Comparison of ENCODE assay signal across 1 cellular context in the genomic region with DNA sequence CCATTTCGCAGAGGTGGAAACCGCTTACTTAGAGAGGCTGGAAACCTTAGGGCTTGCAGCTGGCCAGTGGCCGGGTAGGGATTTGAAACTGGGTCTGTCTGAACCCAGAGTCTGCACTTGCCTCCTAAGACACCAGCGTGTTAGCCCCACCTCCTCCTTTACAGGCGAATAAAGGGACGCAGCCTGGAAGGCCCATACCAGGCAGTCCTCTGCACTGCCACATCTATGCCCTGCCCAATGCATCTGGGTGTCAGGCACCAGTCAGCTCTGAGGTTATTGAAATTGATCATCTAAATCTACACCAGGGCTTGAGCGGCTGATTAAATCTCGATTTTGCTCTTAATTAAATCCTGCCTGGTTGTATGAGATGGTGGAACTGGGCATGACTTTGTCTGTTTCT.
TF ChIP-seq lines count a peak whose summit lies in the region.

No MANE protein-coding gene starts in this region.

TF ChIP-seq in GM23338, 12 proteins besides CTCF, POLR2A, EP300 and RAD21 (continued from another document):
- TF ChIP-seq, protein P1, sequence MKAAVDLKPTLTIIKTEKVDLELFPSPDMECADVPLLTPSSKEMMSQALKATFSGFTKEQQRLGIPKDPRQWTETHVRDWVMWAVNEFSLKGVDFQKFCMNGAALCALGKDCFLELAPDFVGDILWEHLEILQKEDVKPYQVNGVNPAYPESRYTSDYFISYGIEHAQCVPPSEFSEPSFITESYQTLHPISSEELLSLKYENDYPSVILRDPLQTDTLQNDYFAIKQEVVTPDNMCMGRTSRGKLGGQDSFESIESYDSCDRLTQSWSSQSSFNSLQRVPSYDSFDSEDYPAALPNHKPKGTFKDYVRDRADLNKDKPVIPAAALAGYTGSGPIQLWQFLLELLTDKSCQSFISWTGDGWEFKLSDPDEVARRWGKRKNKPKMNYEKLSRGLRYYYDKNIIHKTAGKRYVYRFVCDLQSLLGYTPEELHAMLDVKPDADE (IDR thresholded peaks at IDR 0.05), result no peak
- TF ChIP-seq, protein P2, sequence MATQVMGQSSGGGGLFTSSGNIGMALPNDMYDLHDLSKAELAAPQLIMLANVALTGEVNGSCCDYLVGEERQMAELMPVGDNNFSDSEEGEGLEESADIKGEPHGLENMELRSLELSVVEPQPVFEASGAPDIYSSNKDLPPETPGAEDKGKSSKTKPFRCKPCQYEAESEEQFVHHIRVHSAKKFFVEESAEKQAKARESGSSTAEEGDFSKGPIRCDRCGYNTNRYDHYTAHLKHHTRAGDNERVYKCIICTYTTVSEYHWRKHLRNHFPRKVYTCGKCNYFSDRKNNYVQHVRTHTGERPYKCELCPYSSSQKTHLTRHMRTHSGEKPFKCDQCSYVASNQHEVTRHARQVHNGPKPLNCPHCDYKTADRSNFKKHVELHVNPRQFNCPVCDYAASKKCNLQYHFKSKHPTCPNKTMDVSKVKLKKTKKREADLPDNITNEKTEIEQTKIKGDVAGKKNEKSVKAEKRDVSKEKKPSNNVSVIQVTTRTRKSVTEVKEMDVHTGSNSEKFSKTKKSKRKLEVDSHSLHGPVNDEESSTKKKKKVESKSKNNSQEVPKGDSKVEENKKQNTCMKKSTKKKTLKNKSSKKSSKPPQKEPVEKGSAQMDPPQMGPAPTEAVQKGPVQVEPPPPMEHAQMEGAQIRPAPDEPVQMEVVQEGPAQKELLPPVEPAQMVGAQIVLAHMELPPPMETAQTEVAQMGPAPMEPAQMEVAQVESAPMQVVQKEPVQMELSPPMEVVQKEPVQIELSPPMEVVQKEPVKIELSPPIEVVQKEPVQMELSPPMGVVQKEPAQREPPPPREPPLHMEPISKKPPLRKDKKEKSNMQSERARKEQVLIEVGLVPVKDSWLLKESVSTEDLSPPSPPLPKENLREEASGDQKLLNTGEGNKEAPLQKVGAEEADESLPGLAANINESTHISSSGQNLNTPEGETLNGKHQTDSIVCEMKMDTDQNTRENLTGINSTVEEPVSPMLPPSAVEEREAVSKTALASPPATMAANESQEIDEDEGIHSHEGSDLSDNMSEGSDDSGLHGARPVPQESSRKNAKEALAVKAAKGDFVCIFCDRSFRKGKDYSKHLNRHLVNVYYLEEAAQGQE (IDR thresholded peaks at IDR 0.05; ENCODE audit: unreplicated experiment), result no peak
- no peak for TF ChIP-seq POLR2AphosphoS5 (IDR thresholded peaks at IDR 0.05; ENCODE audit: low read depth)
- TF ChIP-seq, protein P3, sequence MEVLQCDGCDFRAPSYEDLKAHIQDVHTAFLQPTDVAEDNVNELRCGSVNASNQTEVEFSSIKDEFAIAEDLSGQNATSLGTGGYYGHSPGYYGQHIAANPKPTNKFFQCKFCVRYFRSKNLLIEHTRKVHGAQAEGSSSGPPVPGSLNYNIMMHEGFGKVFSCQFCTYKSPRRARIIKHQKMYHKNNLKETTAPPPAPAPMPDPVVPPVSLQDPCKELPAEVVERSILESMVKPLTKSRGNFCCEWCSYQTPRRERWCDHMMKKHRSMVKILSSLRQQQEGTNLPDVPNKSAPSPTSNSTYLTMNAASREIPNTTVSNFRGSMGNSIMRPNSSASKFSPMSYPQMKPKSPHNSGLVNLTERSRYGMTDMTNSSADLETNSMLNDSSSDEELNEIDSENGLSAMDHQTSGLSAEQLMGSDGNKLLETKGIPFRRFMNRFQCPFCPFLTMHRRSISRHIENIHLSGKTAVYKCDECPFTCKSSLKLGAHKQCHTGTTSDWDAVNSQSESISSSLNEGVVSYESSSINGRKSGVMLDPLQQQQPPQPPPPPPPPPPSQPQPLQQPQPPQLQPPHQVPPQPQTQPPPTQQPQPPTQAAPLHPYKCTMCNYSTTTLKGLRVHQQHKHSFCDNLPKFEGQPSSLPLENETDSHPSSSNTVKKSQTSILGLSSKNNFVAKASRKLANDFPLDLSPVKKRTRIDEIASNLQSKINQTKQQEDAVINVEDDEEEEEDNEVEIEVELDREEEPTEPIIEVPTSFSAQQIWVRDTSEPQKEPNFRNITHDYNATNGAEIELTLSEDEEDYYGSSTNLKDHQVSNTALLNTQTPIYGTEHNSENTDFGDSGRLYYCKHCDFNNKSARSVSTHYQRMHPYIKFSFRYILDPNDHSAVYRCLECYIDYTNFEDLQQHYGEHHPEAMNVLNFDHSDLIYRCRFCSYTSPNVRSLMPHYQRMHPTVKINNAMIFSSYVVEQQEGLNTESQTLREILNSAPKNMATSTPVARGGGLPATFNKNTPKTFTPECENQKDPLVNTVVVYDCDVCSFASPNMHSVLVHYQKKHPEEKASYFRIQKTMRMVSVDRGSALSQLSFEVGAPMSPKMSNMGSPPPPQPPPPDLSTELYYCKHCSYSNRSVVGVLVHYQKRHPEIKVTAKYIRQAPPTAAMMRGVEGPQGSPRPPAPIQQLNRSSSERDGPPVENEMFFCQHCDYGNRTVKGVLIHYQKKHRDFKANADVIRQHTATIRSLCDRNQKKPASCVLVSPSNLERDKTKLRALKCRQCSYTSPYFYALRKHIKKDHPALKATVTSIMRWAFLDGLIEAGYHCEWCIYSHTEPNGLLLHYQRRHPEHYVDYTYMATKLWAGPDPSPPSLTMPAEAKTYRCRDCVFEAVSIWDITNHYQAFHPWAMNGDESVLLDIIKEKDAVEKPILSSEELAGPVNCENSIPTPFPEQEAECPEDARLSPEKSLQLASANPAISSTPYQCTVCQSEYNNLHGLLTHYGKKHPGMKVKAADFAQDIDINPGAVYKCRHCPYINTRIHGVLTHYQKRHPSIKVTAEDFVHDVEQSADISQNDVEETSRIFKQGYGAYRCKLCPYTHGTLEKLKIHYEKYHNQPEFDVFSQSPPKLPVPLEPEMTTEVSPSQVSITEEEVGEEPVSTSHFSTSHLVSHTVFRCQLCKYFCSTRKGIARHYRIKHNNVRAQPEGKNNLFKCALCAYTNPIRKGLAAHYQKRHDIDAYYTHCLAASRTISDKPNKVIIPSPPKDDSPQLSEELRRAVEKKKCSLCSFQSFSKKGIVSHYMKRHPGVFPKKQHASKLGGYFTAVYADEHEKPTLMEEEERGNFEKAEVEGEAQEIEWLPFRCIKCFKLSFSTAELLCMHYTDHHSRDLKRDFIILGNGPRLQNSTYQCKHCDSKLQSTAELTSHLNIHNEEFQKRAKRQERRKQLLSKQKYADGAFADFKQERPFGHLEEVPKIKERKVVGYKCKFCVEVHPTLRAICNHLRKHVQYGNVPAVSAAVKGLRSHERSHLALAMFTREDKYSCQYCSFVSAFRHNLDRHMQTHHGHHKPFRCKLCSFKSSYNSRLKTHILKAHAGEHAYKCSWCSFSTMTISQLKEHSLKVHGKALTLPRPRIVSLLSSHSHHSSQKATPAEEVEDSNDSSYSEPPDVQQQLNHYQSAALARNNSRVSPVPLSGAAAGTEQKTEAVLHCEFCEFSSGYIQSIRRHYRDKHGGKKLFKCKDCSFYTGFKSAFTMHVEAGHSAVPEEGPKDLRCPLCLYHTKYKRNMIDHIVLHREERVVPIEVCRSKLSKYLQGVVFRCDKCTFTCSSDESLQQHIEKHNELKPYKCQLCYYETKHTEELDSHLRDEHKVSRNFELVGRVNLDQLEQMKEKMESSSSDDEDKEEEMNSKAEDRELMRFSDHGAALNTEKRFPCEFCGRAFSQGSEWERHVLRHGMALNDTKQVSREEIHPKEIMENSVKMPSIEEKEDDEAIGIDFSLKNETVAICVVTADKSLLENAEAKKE (CRISPR knock-in tag; IDR thresholded peaks at IDR 0.05), result no peak
